In genomic region chr5:132748522-132749000, GRCh38 we compare ENCODE assay signal across 14 cellular contexts. TPM values are rescaled to one million over a fixed set of nuclear protein-coding genes. Genes with fewer than 3 reads are reported as not detected.
DNase-seq lines count a peak whose midpoint lies in the region; ATAC-seq and TF ChIP-seq lines count a peak whose summit lies in the region.
"Had no signal": no experiment of that assay in that cellular context is flagged by ENCODE, and none has a peak within 500 bp of the region (broad histone marks: within the 10 kb centered on the region; RNA-seq: fewer than 3 reads in every experiment).

No MANE protein-coding gene starts in this region.

- H3K4me2 ChIP-seq in KMS-11 = peak overlapping the region; percentile 97
- no peak overlapping the region for H3K4me2 ChIP-seq in neural progenitor cell

- H3K36me3 Mint-ChIP-seq in T-helper 2 cell treated with Interferon-gamma antibody and Interleukin-4, amounts not matched to agents 5 μg/mL and 100 μg/mL, for 36 hours (ENCODE audit: low read depth) = peaks cover 13% of the 10 kb centered on the region
- peaks cover 2% of the 10 kb centered on the region for H3K36me3 Mint-ChIP-seq in neural progenitor cell

- peak overlapping the region; percentile 47 for H3K4me3 Mint-ChIP-seq in T-helper 2 cell treated with Interferon-gamma antibody and Interleukin-4, amounts not matched to agents 5 μg/mL and 100 μg/mL, for 36 hours
- H3K4me3 Mint-ChIP-seq in neural progenitor cell = peak overlapping the region; percentile 62

- H3K9me3 ChIP-seq in neural progenitor cell (ENCODE audit: low read depth) (no peaks in the 10 kb centered on the region), stomach (no peaks in the 10 kb centered on the region)

- no peaks in the 10 kb centered on the region for H4K20me1 ChIP-seq in KMS-11 (ENCODE audit: insufficient read depth)
- no peaks in the 10 kb centered on the region for H4K20me1 ChIP-seq in neural progenitor cell (ENCODE audit: low read depth)

- H3K4me1 Mint-ChIP-seq in T-helper 2 cell treated with Interferon-gamma antibody and Interleukin-4, amounts not matched to agents 5 μg/mL and 100 μg/mL, for 36 hours (ENCODE audit: low read depth) = peaks cover 21% of the 10 kb centered on the region
- peaks cover 8% of the 10 kb centered on the region for H3K4me1 Mint-ChIP-seq in neural progenitor cell

- H3K27ac ChIP-seq in KMS-11 (peak overlapping the region; percentile 89), dorsolateral prefrontal cortex (peak overlapping the region in 42 of 59 donors; percentile 0 to 89 (median 73)), neural progenitor cell (no peak overlapping the region), stomach (no peak overlapping the region)

- H3K27ac Mint-ChIP-seq in T-helper 2 cell treated with Interferon-gamma antibody and Interleukin-4, amounts not matched to agents 5 μg/mL and 100 μg/mL, for 36 hours = no peak overlapping the region
- H3K27ac Mint-ChIP-seq in neural progenitor cell = no peak overlapping the region

- intact Hi-C loops in dorsolateral prefrontal cortex (cut with DNase I) = loop anchor here (5.0 to 10.0 kb wide), 2 partner anchors 74 to 224 kb away; no protein-coding TSS in a partner anchor
- intact Hi-C loops in stomach (cut with DNase I; ENCODE audit: low total_unique reads) = no loop called here

- H3K27me3 ChIP-seq in KMS-11 (ENCODE audit: insufficient read depth, low read depth) (no peaks in the 10 kb centered on the region), dorsolateral prefrontal cortex (no peaks in the 10 kb centered on the region), neural progenitor cell (peaks cover 87% of the 10 kb centered on the region), stomach (peaks cover 0 to 45% (median 5%) of the 10 kb centered on the region in 3 donors)

- no peaks in the 10 kb centered on the region for H3K36me3 ChIP-seq in KMS-11 (ENCODE audit: insufficient read depth)
- no peaks in the 10 kb centered on the region for H3K36me3 ChIP-seq in neural progenitor cell
- H3K36me3 ChIP-seq in stomach = peaks cover 0 to 9% (median 3%) of the 10 kb centered on the region in 4 donors

- H3K4me3 ChIP-seq in KMS-11 (IDR thresholded peaks at IDR 0.05; ENCODE audit: insufficient read depth, low read depth, low read length) (no peak overlapping the region), dorsolateral prefrontal cortex (no peak overlapping the region), neural progenitor cell (no peak overlapping the region), stomach (no peak overlapping the region)

- H3F3A ChIP-seq in neural progenitor cell (ENCODE audit: low read depth) = peaks cover 22% of the 10 kb centered on the region

- no peak for TF ChIP-seq POLR2A in stomach (IDR thresholded peaks at IDR 0.05)

- H3K27me3 Mint-ChIP-seq in T-helper 2 cell treated with Interferon-gamma antibody and Interleukin-4, amounts not matched to agents 5 μg/mL and 100 μg/mL, for 36 hours (ENCODE audit: low read depth) = peaks cover 26% of the 10 kb centered on the region
- H3K27me3 Mint-ChIP-seq in neural progenitor cell (ENCODE audit: insufficient read depth, low read depth) = peaks cover 47% of the 10 kb centered on the region

- no peak overlapping the region for H2AFZ ChIP-seq in KMS-11 (ENCODE audit: low read depth)
- H2AFZ ChIP-seq in neural progenitor cell (replicated peaks) = no peak overlapping the region

- H3K4me1 ChIP-seq in KMS-11 (ENCODE audit: low read depth, poor library complexity, severe bottlenecking) (peaks cover 70% of the 10 kb centered on the region), neural progenitor cell (peaks cover 8% of the 10 kb centered on the region), stomach (peaks cover 13 to 21% (median 19%) of the 10 kb centered on the region in 4 donors)

- H3K9ac ChIP-seq in KMS-11 (peak overlapping the region; percentile 87; the same call in 1 of the 2 replicates), neural progenitor cell (no peak overlapping the region)

- peaks cover 4% of the 10 kb centered on the region; the same call in 1 of the 2 replicates for H3K79me2 ChIP-seq in KMS-11 (ENCODE audit: insufficient read depth, low read depth)
- H3K79me2 ChIP-seq in neural progenitor cell (ENCODE audit: low read depth) = no peaks in the 10 kb centered on the region

- WGBS in stomach, 5 donors = 90 to 94% (median 91%) methylated on average over 10 of the region's 10 CpGs

- H3K9me3 Mint-ChIP-seq in T-helper 2 cell treated with Interferon-gamma antibody and Interleukin-4, amounts not matched to agents 5 μg/mL and 100 μg/mL, for 36 hours = no peaks in the 10 kb centered on the region
- peaks cover 2% of the 10 kb centered on the region for H3K9me3 Mint-ChIP-seq in neural progenitor cell

- TF ChIP-seq CTCF in KMS-11 (conservative IDR thresholded peaks at IDR 0.05; ENCODE audit: low read depth, low read length) = no peak
- TF ChIP-seq CTCF in dorsolateral prefrontal cortex (IDR thresholded peaks at IDR 0.05 in 54 of 56, conservative IDR thresholded peaks at IDR 0.05 in 2 of 56; ENCODE audit: low read depth in 1 of 56, partially characterized antibody in 56 of 56) = no peak
- no peak for TF ChIP-seq CTCF in neural progenitor cell (IDR thresholded peaks at IDR 0.05)
- TF ChIP-seq CTCF in stomach (IDR thresholded peaks at IDR 0.05) = no peak

- DNase-seq in T-helper 2 cell treated with Interferon-gamma antibody and Interleukin-4, amounts not matched to agents 5 μg/mL and 100 μg/mL, for 36 hours (ENCODE audit: low spot score) = no peak
- DNase-seq in T-helper 2 cell (no peak), dorsolateral prefrontal cortex (no peak), neural progenitor cell (ENCODE audit: low spot score) (no peak), stomach (no peak), amniotic stem cell (lab: John Stamatoyannopoulos, UW) (no peak)
- DNase-seq: COR-L47, GF-D8, hypothalamus, NCI-H1092, NCI-H446 had no signal

- TF ChIP-seq EP300 in stomach (IDR thresholded peaks at IDR 0.05) = no peak

- ATAC-seq in GM18873 (IDR thresholded peaks at IDR 0.05; ENCODE audit: low FRiP score, unreplicated experiment) = no peak

RNA-seq across cellular contexts. Expression of gene CCNI2, which starts 1.3 kb away (rescaled TPM):
- total RNA-seq in dorsolateral prefrontal cortex = 1 to 10 TPM in 83 of 120 experiments, under 1 TPM in 36, not detected in 1; 0.26 to 4.5 (median 1.5) TPM
- total RNA-seq in neural progenitor cell (ENCODE audit: low replicate concordance) = 0.22 TPM in 1 of 2 replicates, not detected in the other
- total RNA-seq in stomach = 10 to 100 TPM in 2 of 5 donors, under 1 TPM in 1, not detected in 2; 0.92 to 56.7 (median 34.5) TPM
- polyA plus RNA-seq in stomach = 1 to 10 TPM in 2 of 3 donors, under 1 TPM in 1; 0.46 to 1.9 (median 1.3) TPM
- total RNA-seq: A172 had no signal

RNA-seq across cellular contexts. Expression of gene KIF3A, which starts 11.2 kb away (rescaled TPM):
- total RNA-seq in dorsolateral prefrontal cortex = 100 to 1,000 TPM in 95 of 120 experiments, 10 to 100 TPM in 25; 58.5 to 177 (median 126) TPM
- 13.9 and 27.6 TPM in 2 replicates for total RNA-seq in neural progenitor cell (ENCODE audit: low replicate concordance)
- total RNA-seq in stomach = 10 to 100 TPM in 1 of 5 donors, 1 to 10 TPM in 3, under 1 TPM in 1; 0.58 to 19.3 (median 8.5) TPM
- polyA plus RNA-seq in stomach = 1 to 10 TPM; 1.5 to 3.8 (median 2.1) TPM

RNA-seq across cellular contexts. Expression of gene SEPTIN8, which starts 28.5 kb away (rescaled TPM):
- total RNA-seq in dorsolateral prefrontal cortex (100 to 1,000 TPM; 221 to 622 (median 319) TPM), neural progenitor cell (ENCODE audit: low replicate concordance) (39.9 and 50.1 TPM in 2 replicates), stomach (10 to 100 TPM; 18.5 to 47.3 (median 36.2) TPM)
- polyA plus RNA-seq in stomach = 10 to 100 TPM; 15.5 to 28.4 (median 27.4) TPM

Comparison
In these comparisons a context has a peak if more than half of its experiments do, and no peak if none do; other contexts are left out.
1. H3K27ac ChIP-seq: peak in KMS-11 (single experiment) and dorsolateral prefrontal cortex (42 of 59); none in neural progenitor cell (single experiment) and stomach (0 of 5).